Comparison of ENCODE assay signal across 1 cellular context in genomic region chrX:95771198-95771597, GRCh38.
TF ChIP-seq lines count a peak whose summit lies in the region.
"Not testable (repeated sequence)": the region's sequence is repeated elsewhere in the genome, so short reads cannot be mapped to it uniquely, and the experiment has no call there.

No MANE protein-coding gene starts in this region.

- H3K9me3 ChIP-seq in HEK293 (ENCODE audit: control insufficient read depth, insufficient read depth, low read depth, low read length): not testable (repeated sequence)

- H3K36me3 ChIP-seq in HEK293 (ENCODE audit: control insufficient read depth in 2 of 2, insufficient read depth in 1 of 2, low read length in 2 of 2): not testable (repeated sequence)

- H3K4me3 ChIP-seq in HEK293 (ENCODE audit: low read depth, low read length): not testable (repeated sequence)

- not testable (repeated sequence) for H3K4me1 ChIP-seq in HEK293 (ENCODE audit: control insufficient read depth, insufficient read depth, low read length)

- CTCF ChIA-PET in HEK293 (lab: Yijun Ruan, JAX): not testable (repeated sequence)

- TF ChIP-seq CTCF in HEK293 (tag by site-specific recombination; IDR thresholded peaks at IDR 0.05): not testable (repeated sequence)

- H3K27ac ChIP-seq in HEK293 (ENCODE audit: extremely low read depth, low read depth, low read length): not testable (repeated sequence)

- POLR2A ChIA-PET in HEK293 (lab: Yijun Ruan, JAX): not testable (repeated sequence)

TF ChIP-seq in HEK293, 187 proteins besides CTCF, POLR2A, EP300 and RAD21:
- TF ChIP-seq ZNF146 (tag by site-specific recombination; IDR thresholded peaks at IDR 0.05): peak; percentile 93
